ENCODE assay signal across 1 cellular context in the genomic region with DNA sequence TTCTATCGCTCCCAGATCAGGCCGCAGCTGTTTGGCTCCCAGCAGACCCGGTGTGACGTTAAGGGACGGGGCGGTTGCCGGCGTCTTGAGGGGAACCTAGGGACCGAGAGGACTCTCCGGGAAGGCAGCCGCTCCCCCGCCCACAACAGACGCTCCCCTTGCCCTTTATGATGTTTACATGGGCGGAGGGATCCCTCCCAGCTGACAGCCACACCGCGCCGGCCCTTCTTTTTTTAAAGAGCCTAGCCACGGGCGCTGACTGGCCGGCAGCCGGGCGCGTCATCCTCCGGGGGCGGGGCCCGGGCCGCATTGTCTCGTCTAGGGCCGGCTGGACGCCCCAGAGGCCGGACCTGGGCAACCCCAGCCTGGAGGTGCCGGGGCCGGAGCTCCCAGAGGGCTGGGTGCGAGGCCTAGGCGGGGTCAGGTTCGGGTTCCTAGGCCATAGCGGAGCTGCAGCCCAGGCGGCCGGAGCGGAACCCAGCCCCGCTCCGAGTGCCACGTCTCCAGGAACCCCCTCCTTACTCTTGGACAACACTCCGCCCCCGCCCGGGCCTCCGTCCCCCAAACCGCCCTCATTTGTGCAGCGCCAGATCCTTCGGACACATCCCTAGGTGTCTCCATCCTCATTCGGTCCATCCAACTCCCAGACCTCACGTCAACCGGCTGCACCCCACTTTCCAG.
TF ChIP-seq lines count a peak whose summit lies in the region.

Gene PCAT6 (plus strand): TSS at position 340 of the 681 bp plus-strand sequence.

TF ChIP-seq in WTC11, 78 proteins besides CTCF, POLR2A, EP300 and RAD21 (continued from another document):
- TF ChIP-seq, protein P1, sequence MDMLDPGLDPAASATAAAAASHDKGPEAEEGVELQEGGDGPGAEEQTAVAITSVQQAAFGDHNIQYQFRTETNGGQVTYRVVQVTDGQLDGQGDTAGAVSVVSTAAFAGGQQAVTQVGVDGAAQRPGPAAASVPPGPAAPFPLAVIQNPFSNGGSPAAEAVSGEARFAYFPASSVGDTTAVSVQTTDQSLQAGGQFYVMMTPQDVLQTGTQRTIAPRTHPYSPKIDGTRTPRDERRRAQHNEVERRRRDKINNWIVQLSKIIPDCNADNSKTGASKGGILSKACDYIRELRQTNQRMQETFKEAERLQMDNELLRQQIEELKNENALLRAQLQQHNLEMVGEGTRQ (CRISPR knock-in tag; IDR thresholded peaks at IDR 0.05), result peak; percentile 72
- TF ChIP-seq, protein P2, sequence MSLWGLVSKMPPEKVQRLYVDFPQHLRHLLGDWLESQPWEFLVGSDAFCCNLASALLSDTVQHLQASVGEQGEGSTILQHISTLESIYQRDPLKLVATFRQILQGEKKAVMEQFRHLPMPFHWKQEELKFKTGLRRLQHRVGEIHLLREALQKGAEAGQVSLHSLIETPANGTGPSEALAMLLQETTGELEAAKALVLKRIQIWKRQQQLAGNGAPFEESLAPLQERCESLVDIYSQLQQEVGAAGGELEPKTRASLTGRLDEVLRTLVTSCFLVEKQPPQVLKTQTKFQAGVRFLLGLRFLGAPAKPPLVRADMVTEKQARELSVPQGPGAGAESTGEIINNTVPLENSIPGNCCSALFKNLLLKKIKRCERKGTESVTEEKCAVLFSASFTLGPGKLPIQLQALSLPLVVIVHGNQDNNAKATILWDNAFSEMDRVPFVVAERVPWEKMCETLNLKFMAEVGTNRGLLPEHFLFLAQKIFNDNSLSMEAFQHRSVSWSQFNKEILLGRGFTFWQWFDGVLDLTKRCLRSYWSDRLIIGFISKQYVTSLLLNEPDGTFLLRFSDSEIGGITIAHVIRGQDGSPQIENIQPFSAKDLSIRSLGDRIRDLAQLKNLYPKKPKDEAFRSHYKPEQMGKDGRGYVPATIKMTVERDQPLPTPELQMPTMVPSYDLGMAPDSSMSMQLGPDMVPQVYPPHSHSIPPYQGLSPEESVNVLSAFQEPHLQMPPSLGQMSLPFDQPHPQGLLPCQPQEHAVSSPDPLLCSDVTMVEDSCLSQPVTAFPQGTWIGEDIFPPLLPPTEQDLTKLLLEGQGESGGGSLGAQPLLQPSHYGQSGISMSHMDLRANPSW (CRISPR knock-in tag; conservative IDR thresholded peaks at IDR 0.05; ENCODE audit: low read depth), result no peak
- TF ChIP-seq TP53 (CRISPR knock-in tag; IDR thresholded peaks at IDR 0.05), result no peak
- peak; percentile 48; the same call in 1 of the 2 replicates for TF ChIP-seq HMGXB4 (CRISPR knock-in tag; IDR thresholded peaks at IDR 0.05)
- TF ChIP-seq SP1 (CRISPR knock-in tag; conservative IDR thresholded peaks at IDR 0.05), result peak; percentile 98
- TF ChIP-seq, protein P3, sequence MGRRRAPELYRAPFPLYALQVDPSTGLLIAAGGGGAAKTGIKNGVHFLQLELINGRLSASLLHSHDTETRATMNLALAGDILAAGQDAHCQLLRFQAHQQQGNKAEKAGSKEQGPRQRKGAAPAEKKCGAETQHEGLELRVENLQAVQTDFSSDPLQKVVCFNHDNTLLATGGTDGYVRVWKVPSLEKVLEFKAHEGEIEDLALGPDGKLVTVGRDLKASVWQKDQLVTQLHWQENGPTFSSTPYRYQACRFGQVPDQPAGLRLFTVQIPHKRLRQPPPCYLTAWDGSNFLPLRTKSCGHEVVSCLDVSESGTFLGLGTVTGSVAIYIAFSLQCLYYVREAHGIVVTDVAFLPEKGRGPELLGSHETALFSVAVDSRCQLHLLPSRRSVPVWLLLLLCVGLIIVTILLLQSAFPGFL (CRISPR knock-in tag; IDR thresholded peaks at IDR 0.05; ENCODE audit: borderline replicate concordance), result no peak
- TF ChIP-seq JUN (CRISPR knock-in tag; IDR thresholded peaks at IDR 0.05), result no peak
- peak; percentile 17; the same call in 1 of the 2 replicates for TF ChIP-seq FOXP1 (CRISPR knock-in tag; IDR thresholded peaks at IDR 0.05; ENCODE audit: borderline replicate concordance)
- TF ChIP-seq ZNF396 (CRISPR knock-in tag; IDR thresholded peaks at IDR 0.05; ENCODE audit: borderline replicate concordance), result no peak
- TF ChIP-seq OVOL2 (CRISPR knock-in tag; IDR thresholded peaks at IDR 0.05; ENCODE audit: borderline replicate concordance), result no peak
- no peak for TF ChIP-seq FOXJ3 (CRISPR knock-in tag; IDR thresholded peaks at IDR 0.05; ENCODE audit: borderline replicate concordance)
- TF ChIP-seq CDX4 (CRISPR knock-in tag; IDR thresholded peaks at IDR 0.05; ENCODE audit: borderline replicate concordance), result no peak
- no peak for TF ChIP-seq SOX15 (CRISPR knock-in tag; IDR thresholded peaks at IDR 0.05)
- no peak for TF ChIP-seq ZSCAN18 (CRISPR knock-in tag; IDR thresholded peaks at IDR 0.05)
- TF ChIP-seq, protein P4, sequence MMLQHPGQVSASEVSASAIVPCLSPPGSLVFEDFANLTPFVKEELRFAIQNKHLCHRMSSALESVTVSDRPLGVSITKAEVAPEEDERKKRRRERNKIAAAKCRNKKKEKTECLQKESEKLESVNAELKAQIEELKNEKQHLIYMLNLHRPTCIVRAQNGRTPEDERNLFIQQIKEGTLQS (CRISPR knock-in tag; conservative IDR thresholded peaks at IDR 0.05), result no peak
- TF ChIP-seq NR1H2 (CRISPR knock-in tag; IDR thresholded peaks at IDR 0.05), result no peak
- TF ChIP-seq IRF1 (CRISPR knock-in tag; IDR thresholded peaks at IDR 0.05), result no peak
- no peak for TF ChIP-seq GTF2I (CRISPR knock-in tag; conservative IDR thresholded peaks at IDR 0.05)
- no peak for TF ChIP-seq E2F1 (CRISPR knock-in tag; IDR thresholded peaks at IDR 0.05)
- TF ChIP-seq TEAD4 (CRISPR knock-in tag; IDR thresholded peaks at IDR 0.05), result no peak
- peak; percentile 64; the same call in 1 of the 2 replicates for TF ChIP-seq ETV6 (CRISPR knock-in tag; IDR thresholded peaks at IDR 0.05)
- TF ChIP-seq EMX1 (CRISPR knock-in tag; IDR thresholded peaks at IDR 0.05), result no peak
- no peak for TF ChIP-seq ZNF263 (CRISPR knock-in tag; IDR thresholded peaks at IDR 0.05; ENCODE audit: low read depth)
- TF ChIP-seq, protein P5, sequence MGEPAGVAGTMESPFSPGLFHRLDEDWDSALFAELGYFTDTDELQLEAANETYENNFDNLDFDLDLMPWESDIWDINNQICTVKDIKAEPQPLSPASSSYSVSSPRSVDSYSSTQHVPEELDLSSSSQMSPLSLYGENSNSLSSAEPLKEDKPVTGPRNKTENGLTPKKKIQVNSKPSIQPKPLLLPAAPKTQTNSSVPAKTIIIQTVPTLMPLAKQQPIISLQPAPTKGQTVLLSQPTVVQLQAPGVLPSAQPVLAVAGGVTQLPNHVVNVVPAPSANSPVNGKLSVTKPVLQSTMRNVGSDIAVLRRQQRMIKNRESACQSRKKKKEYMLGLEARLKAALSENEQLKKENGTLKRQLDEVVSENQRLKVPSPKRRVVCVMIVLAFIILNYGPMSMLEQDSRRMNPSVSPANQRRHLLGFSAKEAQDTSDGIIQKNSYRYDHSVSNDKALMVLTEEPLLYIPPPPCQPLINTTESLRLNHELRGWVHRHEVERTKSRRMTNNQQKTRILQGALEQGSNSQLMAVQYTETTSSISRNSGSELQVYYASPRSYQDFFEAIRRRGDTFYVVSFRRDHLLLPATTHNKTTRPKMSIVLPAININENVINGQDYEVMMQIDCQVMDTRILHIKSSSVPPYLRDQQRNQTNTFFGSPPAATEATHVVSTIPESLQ (CRISPR knock-in tag; IDR thresholded peaks at IDR 0.05), result no peak
- no peak for TF ChIP-seq JAZF1 (CRISPR knock-in tag; IDR thresholded peaks at IDR 0.05)
